ENCODE assay signal across 20 cellular contexts in the genomic region with DNA sequence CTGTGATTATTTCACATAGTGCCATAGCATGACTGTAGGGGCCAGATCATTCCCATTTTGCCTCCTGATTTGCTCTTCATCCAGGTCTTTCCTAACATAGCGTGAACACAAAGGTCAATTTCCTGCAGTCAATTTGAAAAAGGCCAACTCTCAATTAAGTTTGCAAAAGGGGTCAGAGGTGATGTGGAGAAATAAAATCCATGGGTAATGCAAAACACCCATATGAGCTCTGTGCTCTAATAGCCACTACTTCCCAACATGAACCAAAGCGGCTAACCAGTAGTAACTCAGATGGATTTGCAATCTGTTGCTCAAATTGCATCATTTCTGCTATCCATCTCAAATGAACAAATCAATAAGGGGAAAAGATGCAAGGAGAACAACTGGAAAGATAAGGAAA.
DNase-seq lines count a peak whose midpoint lies in the region; ATAC-seq, FAIRE-seq and TF ChIP-seq lines count a peak whose summit lies in the region.
"Had no signal": no experiment of that assay in that cellular context is flagged by ENCODE, and none has a peak within 500 bp of the region (broad histone marks: within the 10 kb centered on the region; RNA-seq: fewer than 3 reads in every experiment).

No MANE protein-coding gene starts in this region.

- H3K9ac ChIP-seq in HCT116 (ENCODE audit: low read length): no peak overlapping the region

- TF ChIP-seq POLR2A in HCT116 (IDR thresholded peaks at IDR 0.05; ENCODE audit: borderline replicate concordance, extremely low read depth, insufficient read depth, insufficient read length): no peak
- TF ChIP-seq POLR2A in uterus (IDR thresholded peaks at IDR 0.05): no peak

- TF ChIP-seq RAD21 in HCT116 (IDR thresholded peaks at IDR 0.05; ENCODE audit: low read depth): no peak

- CTCF ChIA-PET in HCT116 (lab: Charles Lee): no interaction called here

- H3K9me3 ChIP-seq in HCT116 (ENCODE audit: control insufficient read depth in 1 of 2, insufficient read depth in 1 of 2, low read depth in 1 of 2, low read length in 2 of 2) (no peaks in the 10 kb centered on the region), uterus (no peaks in the 10 kb centered on the region)
- H3K9me3 ChIP-seq: BE2C had no signal

- H2AFZ ChIP-seq in HCT116 (ENCODE audit: low read depth, low read length, poor library complexity, severe bottlenecking): no peak overlapping the region

- H3K27me3 ChIP-seq in HCT116 (ENCODE audit: insufficient read depth, low read length) (no peaks in the 10 kb centered on the region), uterus (no peaks in the 10 kb centered on the region)
- H3K27me3 ChIP-seq: BE2C had no signal

- H3K36me3 ChIP-seq in HCT116 (ENCODE audit: control insufficient read depth in 1 of 2, insufficient read depth in 2 of 2, low read length in 2 of 2) (no peaks in the 10 kb centered on the region), uterus (no peaks in the 10 kb centered on the region)
- H3K36me3 ChIP-seq: BE2C had no signal

- FAIRE-seq in HTR-8/SVneo (lab: Jason Lieb, UNC): peak; percentile 16
- FAIRE-seq: A549, D721Med, G401.6, GM12891, GM19239 had no signal

- POLR2A ChIA-PET in HCT116 (lab: Charles Lee): no interaction called here

- H3K27ac ChIP-seq in HCT116 (ENCODE audit: low read depth, low read length): no peak overlapping the region
- H3K27ac ChIP-seq in uterus: no peak overlapping the region
- H3K27ac ChIP-seq: A549, C4-2B had no signal

- no peaks in the 10 kb centered on the region for H3K4me1 ChIP-seq in HCT116 (ENCODE audit: control insufficient read depth in 1 of 2, insufficient read depth in 2 of 2, low read length in 2 of 2)
- H3K4me1 ChIP-seq in uterus: no peaks in the 10 kb centered on the region
- H3K4me1 ChIP-seq: A549 had no signal

- H3K79me2 ChIP-seq in HCT116 (ENCODE audit: insufficient read depth, low read length): no peaks in the 10 kb centered on the region

- intact Hi-C loops in HCT116 (cut with micrococcal nuclease) (no loop called here), uterus (cut with DNase I; ENCODE audit: low total_unique reads) (no loop called here)

- no peak overlapping the region for H3K4me2 ChIP-seq in HCT116 (ENCODE audit: low read length)
- H3K4me2 ChIP-seq: A549 had no signal

- H3K4me3 ChIP-seq in HCT116 (replicated peaks in 1 of 2; ENCODE audit: low read depth in 1 of 2, low read length in 2 of 2): no peak overlapping the region
- H3K4me3 ChIP-seq in uterus: no peak overlapping the region
- H3K4me3 ChIP-seq: A549 had no signal

- H3K9me2 ChIP-seq in HCT116 (ENCODE audit: insufficient read depth): no peaks in the 10 kb centered on the region

- DNase-seq in HCT116 (ENCODE audit: low read depth, low spot score): no peak
- DNase-seq in HTR-8/SVneo (ENCODE audit: insufficient read length, low spot score): no peak
- DNase-seq in OCI-M1 (lab: John Stamatoyannopoulos, UW): peak; percentile 31
- no peak for DNase-seq in left lobe of liver (ENCODE audit: low spot score)
- no peak for DNase-seq in uterus
- no peak for DNase-seq in MV-4-11 (lab: John Stamatoyannopoulos, UW)
- DNase-seq in COLO829 (ENCODE audit: low spot score): no peak
- DNase-seq: BE2C; CD4-positive, alpha-beta memory T cell; DMS153; DMS79 treated with DMSO at 0.1 percent for 48 hours; EL; HCEC 1CT had no signal

- no peak for TF ChIP-seq CTCF in HCT116 (IDR thresholded peaks at IDR 0.05 in 2 of 3, conservative IDR thresholded peaks at IDR 0.05 in 1 of 3; ENCODE audit: borderline replicate concordance in 1 of 3, insufficient read depth in 1 of 3, low read depth in 2 of 3, low read length in 2 of 3)
- TF ChIP-seq CTCF in uterus (IDR thresholded peaks at IDR 0.05): no peak

- RAD21 ChIA-PET in HCT116 (lab: Charles Lee; ENCODE audit: low non-redundant PET in 1 of 2, low total read pairs in 2 of 2, uncharacterized antibody in 2 of 2, unreplicated experiment in 2 of 2): no interaction called here

- no TSS peak for BruUV-seq in HCT116 (replicated peaks; lab: Mats Ljungman, UMichigan)

- no peaks in the 10 kb centered on the region for H4K20me1 ChIP-seq in HCT116 (ENCODE audit: insufficient read depth)

- no peak for ATAC-seq in HCT116
- peak; percentile 73 for ATAC-seq in left lobe of liver
- ATAC-seq in GM18502 (IDR thresholded peaks at IDR 0.05; ENCODE audit: poor library complexity, unreplicated experiment): no peak
- ATAC-seq: A549 had no signal

TF ChIP-seq in HCT116, 20 proteins besides CTCF, POLR2A, EP300 and RAD21:
- TF ChIP-seq ELF1 (IDR thresholded peaks at IDR 0.05; ENCODE audit: borderline replicate concordance, low read depth) (no peak), JUND (IDR thresholded peaks at IDR 0.05) (no peak), CEBPB (IDR thresholded peaks at IDR 0.05; ENCODE audit: low read depth) (0 out of 2 replicates have a peak, but pooled peaks have one; percentile 27), EZH2 (IDR thresholded peaks at IDR 0.05) (no peak), ZFX (IDR thresholded peaks at IDR 0.05) (no peak)
- TF ChIP-seq, protein P1, sequence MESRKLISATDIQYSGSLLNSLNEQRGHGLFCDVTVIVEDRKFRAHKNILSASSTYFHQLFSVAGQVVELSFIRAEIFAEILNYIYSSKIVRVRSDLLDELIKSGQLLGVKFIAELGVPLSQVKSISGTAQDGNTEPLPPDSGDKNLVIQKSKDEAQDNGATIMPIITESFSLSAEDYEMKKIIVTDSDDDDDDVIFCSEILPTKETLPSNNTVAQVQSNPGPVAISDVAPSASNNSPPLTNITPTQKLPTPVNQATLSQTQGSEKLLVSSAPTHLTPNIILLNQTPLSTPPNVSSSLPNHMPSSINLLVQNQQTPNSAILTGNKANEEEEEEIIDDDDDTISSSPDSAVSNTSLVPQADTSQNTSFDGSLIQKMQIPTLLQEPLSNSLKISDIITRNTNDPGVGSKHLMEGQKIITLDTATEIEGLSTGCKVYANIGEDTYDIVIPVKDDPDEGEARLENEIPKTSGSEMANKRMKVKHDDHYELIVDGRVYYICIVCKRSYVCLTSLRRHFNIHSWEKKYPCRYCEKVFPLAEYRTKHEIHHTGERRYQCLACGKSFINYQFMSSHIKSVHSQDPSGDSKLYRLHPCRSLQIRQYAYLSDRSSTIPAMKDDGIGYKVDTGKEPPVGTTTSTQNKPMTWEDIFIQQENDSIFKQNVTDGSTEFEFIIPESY (IDR thresholded peaks at IDR 0.05; ENCODE audit: extremely low read depth, insufficient replicate concordance, low read length): no peak
